Comparison of ENCODE assay signal across 1 cellular context in genomic region chr2:61694312-61695274, GRCh38.
A peak's percentile ranks its signal among the peaks of the same experiment; 100 is the strongest.
TF ChIP-seq lines count a peak whose summit lies in the region.

No MANE protein-coding gene starts in this region.

TF ChIP-seq in K562, 482 proteins besides CTCF, POLR2A, EP300 and RAD21 (continued from another document and continues in another):
- no peak for TF ChIP-seq ZNF449 (CRISPR knock-in tag; IDR thresholded peaks at IDR 0.05)
- 0 out of 2 replicates have a peak, but pooled peaks have one; percentile 26 for TF ChIP-seq KLF13 (tag; IDR thresholded peaks at IDR 0.05; ENCODE audit: borderline replicate concordance, low read depth)
- TF ChIP-seq, protein P1, sequence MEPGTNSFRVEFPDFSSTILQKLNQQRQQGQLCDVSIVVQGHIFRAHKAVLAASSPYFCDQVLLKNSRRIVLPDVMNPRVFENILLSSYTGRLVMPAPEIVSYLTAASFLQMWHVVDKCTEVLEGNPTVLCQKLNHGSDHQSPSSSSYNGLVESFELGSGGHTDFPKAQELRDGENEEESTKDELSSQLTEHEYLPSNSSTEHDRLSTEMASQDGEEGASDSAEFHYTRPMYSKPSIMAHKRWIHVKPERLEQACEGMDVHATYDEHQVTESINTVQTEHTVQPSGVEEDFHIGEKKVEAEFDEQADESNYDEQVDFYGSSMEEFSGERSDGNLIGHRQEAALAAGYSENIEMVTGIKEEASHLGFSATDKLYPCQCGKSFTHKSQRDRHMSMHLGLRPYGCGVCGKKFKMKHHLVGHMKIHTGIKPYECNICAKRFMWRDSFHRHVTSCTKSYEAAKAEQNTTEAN (CRISPR knock-in tag; IDR thresholded peaks at IDR 0.05), result no peak
- 0 out of 2 replicates have a peak, but pooled peaks have one; percentile 14 for TF ChIP-seq SMAD4 (CRISPR knock-in tag; conservative IDR thresholded peaks at IDR 0.05)
- peak; percentile 45; the same call in 1 of the 2 replicates for TF ChIP-seq ETV1 (tag; conservative IDR thresholded peaks at IDR 0.05; ENCODE audit: low read depth)
- peak; percentile 81 for TF ChIP-seq TBP (optimal IDR thresholded peaks at IDR 0.05; ENCODE audit: low read depth, low read length)
- TF ChIP-seq, protein P2, sequence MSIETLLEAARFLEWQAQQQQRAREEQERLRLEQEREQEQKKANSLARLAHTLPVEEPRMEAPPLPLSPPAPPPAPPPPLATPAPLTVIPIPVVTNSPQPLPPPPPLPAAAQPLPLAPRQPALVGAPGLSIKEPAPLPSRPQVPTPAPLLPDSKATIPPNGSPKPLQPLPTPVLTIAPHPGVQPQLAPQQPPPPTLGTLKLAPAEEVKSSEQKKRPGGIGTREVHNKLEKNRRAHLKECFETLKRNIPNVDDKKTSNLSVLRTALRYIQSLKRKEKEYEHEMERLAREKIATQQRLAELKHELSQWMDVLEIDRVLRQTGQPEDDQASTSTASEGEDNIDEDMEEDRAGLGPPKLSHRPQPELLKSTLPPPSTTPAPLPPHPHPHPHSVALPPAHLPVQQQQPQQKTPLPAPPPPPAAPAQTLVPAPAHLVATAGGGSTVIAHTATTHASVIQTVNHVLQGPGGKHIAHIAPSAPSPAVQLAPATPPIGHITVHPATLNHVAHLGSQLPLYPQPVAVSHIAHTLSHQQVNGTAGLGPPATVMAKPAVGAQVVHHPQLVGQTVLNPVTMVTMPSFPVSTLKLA (conservative IDR thresholded peaks at IDR 0.05), result peak; percentile 11 to 44; a peak in 1 of 4 replicates
- TF ChIP-seq L3MBTL2 (IDR thresholded peaks at IDR 0.05), result peak; percentile 58
- no peak for TF ChIP-seq FOXJ3 (CRISPR knock-in tag; IDR thresholded peaks at IDR 0.05)
- 0 out of 2 replicates have a peak, but pooled peaks have one; percentile 12 for TF ChIP-seq JUND (IDR thresholded peaks at IDR 0.05; ENCODE audit: borderline replicate concordance, low read depth, low read length)
- TF ChIP-seq JUND (tag; IDR thresholded peaks at IDR 0.05; ENCODE audit: borderline replicate concordance, low read depth, low read length), result no peak
- TF ChIP-seq ZNF174 (CRISPR knock-in tag; IDR thresholded peaks at IDR 0.05), result no peak
- peak; percentile 29 to 35; a peak in 1 of 4 replicates for TF ChIP-seq NRF1 (conservative IDR thresholded peaks at IDR 0.05 in 1 of 2, IDR thresholded peaks at IDR 0.05 in 1 of 2)
- no peak for TF ChIP-seq MAFF (IDR thresholded peaks at IDR 0.05; ENCODE audit: low read length)
- TF ChIP-seq GABPB1 (CRISPR knock-in tag; IDR thresholded peaks at IDR 0.05), result peak; percentile 59
- no peak for TF ChIP-seq ID3 (CRISPR knock-in tag; IDR thresholded peaks at IDR 0.05)
- peak; percentile 21; the same call in 1 of the 2 replicates for TF ChIP-seq ID3 (tag; IDR thresholded peaks at IDR 0.05)
- peak; percentile 73 for TF ChIP-seq NFRKB (IDR thresholded peaks at IDR 0.05; ENCODE audit: low read depth)
- no peak for TF ChIP-seq ILF3 (IDR thresholded peaks at IDR 0.05; ENCODE audit: borderline replicate concordance)
- peak; percentile 67; the same call in 1 of the 2 replicates for TF ChIP-seq ZBTB33 (CRISPR knock-in tag; IDR thresholded peaks at IDR 0.05)
- no peak for TF ChIP-seq ZSCAN32 (CRISPR knock-in tag; IDR thresholded peaks at IDR 0.05)
- TF ChIP-seq ETS2 (tag; IDR thresholded peaks at IDR 0.05; ENCODE audit: borderline replicate concordance, poor library complexity, severe bottlenecking), result no peak
- TF ChIP-seq, protein P3, sequence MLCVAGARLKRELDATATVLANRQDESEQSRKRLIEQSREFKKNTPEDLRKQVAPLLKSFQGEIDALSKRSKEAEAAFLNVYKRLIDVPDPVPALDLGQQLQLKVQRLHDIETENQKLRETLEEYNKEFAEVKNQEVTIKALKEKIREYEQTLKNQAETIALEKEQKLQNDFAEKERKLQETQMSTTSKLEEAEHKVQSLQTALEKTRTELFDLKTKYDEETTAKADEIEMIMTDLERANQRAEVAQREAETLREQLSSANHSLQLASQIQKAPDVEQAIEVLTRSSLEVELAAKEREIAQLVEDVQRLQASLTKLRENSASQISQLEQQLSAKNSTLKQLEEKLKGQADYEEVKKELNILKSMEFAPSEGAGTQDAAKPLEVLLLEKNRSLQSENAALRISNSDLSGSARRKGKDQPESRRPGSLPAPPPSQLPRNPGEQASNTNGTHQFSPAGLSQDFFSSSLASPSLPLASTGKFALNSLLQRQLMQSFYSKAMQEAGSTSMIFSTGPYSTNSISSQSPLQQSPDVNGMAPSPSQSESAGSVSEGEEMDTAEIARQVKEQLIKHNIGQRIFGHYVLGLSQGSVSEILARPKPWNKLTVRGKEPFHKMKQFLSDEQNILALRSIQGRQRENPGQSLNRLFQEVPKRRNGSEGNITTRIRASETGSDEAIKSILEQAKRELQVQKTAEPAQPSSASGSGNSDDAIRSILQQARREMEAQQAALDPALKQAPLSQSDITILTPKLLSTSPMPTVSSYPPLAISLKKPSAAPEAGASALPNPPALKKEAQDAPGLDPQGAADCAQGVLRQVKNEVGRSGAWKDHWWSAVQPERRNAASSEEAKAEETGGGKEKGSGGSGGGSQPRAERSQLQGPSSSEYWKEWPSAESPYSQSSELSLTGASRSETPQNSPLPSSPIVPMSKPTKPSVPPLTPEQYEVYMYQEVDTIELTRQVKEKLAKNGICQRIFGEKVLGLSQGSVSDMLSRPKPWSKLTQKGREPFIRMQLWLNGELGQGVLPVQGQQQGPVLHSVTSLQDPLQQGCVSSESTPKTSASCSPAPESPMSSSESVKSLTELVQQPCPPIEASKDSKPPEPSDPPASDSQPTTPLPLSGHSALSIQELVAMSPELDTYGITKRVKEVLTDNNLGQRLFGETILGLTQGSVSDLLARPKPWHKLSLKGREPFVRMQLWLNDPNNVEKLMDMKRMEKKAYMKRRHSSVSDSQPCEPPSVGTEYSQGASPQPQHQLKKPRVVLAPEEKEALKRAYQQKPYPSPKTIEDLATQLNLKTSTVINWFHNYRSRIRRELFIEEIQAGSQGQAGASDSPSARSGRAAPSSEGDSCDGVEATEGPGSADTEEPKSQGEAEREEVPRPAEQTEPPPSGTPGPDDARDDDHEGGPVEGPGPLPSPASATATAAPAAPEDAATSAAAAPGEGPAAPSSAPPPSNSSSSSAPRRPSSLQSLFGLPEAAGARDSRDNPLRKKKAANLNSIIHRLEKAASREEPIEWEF (CRISPR knock-in tag; IDR thresholded peaks at IDR 0.05), result no peak
- TF ChIP-seq ZNF311 (CRISPR knock-in tag; IDR thresholded peaks at IDR 0.05), result no peak
- TF ChIP-seq IRF2 (CRISPR knock-in tag; IDR thresholded peaks at IDR 0.05), result no peak
- TF ChIP-seq RBM34 (IDR thresholded peaks at IDR 0.05; ENCODE audit: borderline replicate concordance, insufficient read depth, low read length), result no peak
- TF ChIP-seq ARID3A (IDR thresholded peaks at IDR 0.05; ENCODE audit: borderline replicate concordance, low read depth, low read length), result no peak
- TF ChIP-seq ESRRB (CRISPR knock-in tag; IDR thresholded peaks at IDR 0.05; ENCODE audit: borderline replicate concordance), result no peak
- no peak for TF ChIP-seq CBX8 (IDR thresholded peaks at IDR 0.05; ENCODE audit: borderline replicate concordance, extremely low read depth, low read depth, low read length, poor library complexity, severe bottlenecking)
- TF ChIP-seq ZKSCAN3 (CRISPR knock-in tag; IDR thresholded peaks at IDR 0.05), result no peak
- TF ChIP-seq ARID2 (IDR thresholded peaks at IDR 0.05), result no peak
- TF ChIP-seq ZNF583 (CRISPR knock-in tag; IDR thresholded peaks at IDR 0.05), result 0 out of 2 replicates have a peak, but pooled peaks have one; percentile 67
- TF ChIP-seq LARP7 (IDR thresholded peaks at IDR 0.05), result peak; percentile 51; the same call in 1 of the 2 replicates
- peak; percentile 80 for TF ChIP-seq TAF1 (IDR thresholded peaks at IDR 0.05; ENCODE audit: control insufficient read depth, extremely low read depth, insufficient read depth, low read length, severe bottlenecking)
- TF ChIP-seq ZNF318 (IDR thresholded peaks at IDR 0.05; ENCODE audit: borderline replicate concordance in 1 of 2, low read depth in 1 of 2), result 0 out of 4 replicates have a peak, but pooled peaks of 1 of the 2 experiments have one; percentile 38
- peak in 1 of 2 experiments; percentile 51; a peak in 1 of 4 replicates for TF ChIP-seq SRF (CRISPR knock-in tag; IDR thresholded peaks at IDR 0.05)
- TF ChIP-seq ZNF584 (CRISPR knock-in tag; IDR thresholded peaks at IDR 0.05; ENCODE audit: low read depth), result no peak
